14 cellular contexts compared by ENCODE assay signal in the genomic region with DNA sequence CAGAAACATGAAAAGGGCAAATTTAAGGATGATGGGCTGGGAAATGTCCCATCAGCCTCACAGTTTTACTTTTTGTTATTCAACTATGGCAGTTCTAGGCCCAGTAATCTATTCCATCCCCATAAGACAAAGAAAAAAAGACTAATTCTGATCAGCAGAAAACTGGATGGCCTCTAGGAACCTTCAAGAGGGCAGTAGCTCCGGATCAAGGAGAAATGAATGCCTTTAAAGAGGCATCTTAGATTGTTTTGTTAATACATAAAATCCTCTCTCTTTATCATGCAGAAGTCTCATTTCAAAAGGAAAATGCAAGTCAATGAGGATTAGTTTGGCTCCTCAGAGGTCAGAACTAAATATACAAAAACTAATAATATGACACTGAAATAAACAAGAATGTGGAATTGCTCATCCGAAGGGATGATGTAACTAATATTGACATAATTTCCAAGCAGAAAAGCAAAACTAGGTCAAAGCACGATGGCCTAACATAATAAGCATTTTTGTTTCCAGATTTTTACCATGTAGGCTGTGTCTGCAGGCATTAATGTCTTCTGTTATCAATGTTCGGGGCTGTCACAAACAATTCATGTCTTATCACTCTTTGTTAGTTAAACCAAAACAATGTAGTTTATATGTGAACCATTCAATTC. TPM values are rescaled to one million over a fixed set of nuclear protein-coding genes. Genes with fewer than 3 reads are reported as not detected.
DNase-seq lines count a peak whose midpoint lies in the region; ATAC-seq and TF ChIP-seq lines count a peak whose summit lies in the region.
"Had no signal": no experiment of that assay in that cellular context is flagged by ENCODE, and none has a peak within 500 bp of the region (broad histone marks: within the 10 kb centered on the region; RNA-seq: fewer than 3 reads in every experiment).

No MANE protein-coding gene starts in this region.

- H4K20me1 ChIP-seq in smooth muscle cell (ENCODE audit: low read depth), result no peaks in the 10 kb centered on the region

- peaks cover 14% of the 10 kb centered on the region for H3K4me1 ChIP-seq in smooth muscle cell (ENCODE audit: low read depth)

- no peaks in the 10 kb centered on the region for H3K9me3 Mint-ChIP-seq in HFFc6
- H3K9me3 Mint-ChIP-seq in brain, result peaks cover 0 to 4% (median 0%) of the 10 kb centered on the region in 5 experiments
- H3K9me3 Mint-ChIP-seq: central memory CD8-positive, alpha-beta T cell had no signal

- H3K36me3 ChIP-seq in smooth muscle cell (ENCODE audit: low read depth), result no peaks in the 10 kb centered on the region

- no peaks in the 10 kb centered on the region for H3F3A ChIP-seq in smooth muscle cell (ENCODE audit: low read depth)

- TF ChIP-seq CTCF in HFFc6 (IDR thresholded peaks at IDR 0.05) (no peak), brain (conservative IDR thresholded peaks at IDR 0.05) (no peak), smooth muscle cell (IDR thresholded peaks at IDR 0.05; ENCODE audit: borderline replicate concordance, insufficient read depth, poor library complexity, severe bottlenecking) (no peak)

- H3K4me3 ChIP-seq in smooth muscle cell, result no peak overlapping the region

- H3K27ac ChIP-seq in smooth muscle cell (ENCODE audit: low read depth), result peak overlapping the region; percentile 69
- H3K27ac ChIP-seq: KMS-11 had no signal

- peak overlapping the region; percentile 77 for H3K4me3 Mint-ChIP-seq in HFFc6
- peak overlapping the region; percentile 34 to 78 (median 48) for H3K4me3 Mint-ChIP-seq in brain
- H3K4me3 Mint-ChIP-seq: CD14-positive monocyte; central memory CD8-positive, alpha-beta T cell had no signal

- H3K4me1 Mint-ChIP-seq in HFFc6 (ENCODE audit: low read depth) (peaks cover 71% of the 10 kb centered on the region), brain (peaks cover 65% of the 10 kb centered on the region)
- H3K4me1 Mint-ChIP-seq: CD14-positive monocyte; central memory CD8-positive, alpha-beta T cell had no signal

- H3K4me2 ChIP-seq in smooth muscle cell, result peak overlapping the region; percentile 62
- H3K4me2 ChIP-seq: KMS-11 had no signal

- no peak for ATAC-seq in HG02763 (IDR thresholded peaks at IDR 0.05; ENCODE audit: unreplicated experiment)
- no peak for ATAC-seq in HG02840 (IDR thresholded peaks at IDR 0.05; ENCODE audit: low FRiP score, unreplicated experiment)
- ATAC-seq: Right ventricle myocardium inferior had no signal

- peaks cover 46% of the 10 kb centered on the region for H3K79me2 ChIP-seq in smooth muscle cell (ENCODE audit: low read depth)

- no peak overlapping the region for H2AFZ ChIP-seq in smooth muscle cell (ENCODE audit: low read depth)

- H3K9me3 ChIP-seq in smooth muscle cell (replicated peaks; ENCODE audit: low read depth), result no peaks in the 10 kb centered on the region

- H3K27me3 Mint-ChIP-seq in HFFc6 (ENCODE audit: insufficient read depth), result no peaks in the 10 kb centered on the region; the same call in 1 of the 2 replicates
- H3K27me3 Mint-ChIP-seq in brain, result no peaks in the 10 kb centered on the region

- 27% methylated on average over 4 of the region's 4 CpGs for WGBS in smooth muscle cell (ENCODE audit: low lambda C conversion rate)

- peak overlapping the region; percentile 83 for H3K27ac Mint-ChIP-seq in HFFc6
- H3K27ac Mint-ChIP-seq in brain, result peak overlapping the region; percentile 11 to 85 (median 61)
- H3K27ac Mint-ChIP-seq: CD14-positive monocyte had no signal

- DNase-seq in HFFc6 (no peak), iris pigment epithelial cell (ENCODE audit: low read depth) (peak; percentile 79), smooth muscle cell (lab: John Stamatoyannopoulos, UW; ENCODE audit: unreplicated experiment) (no peak), cerebellum (ENCODE audit: low spot score) (no peak)
- DNase-seq: activated naive CD4-positive, alpha-beta T cell treated with Interleukin-2 at 50 U/mL for 16 hours; NCI-H1694; stimulated activated CD4-positive, alpha-beta T cell treated with anti-CD3 and anti-CD28 coated beads, Interleukin-2, amount 100 ng/mL, for 48 hours had no signal

- H3K36me3 Mint-ChIP-seq in HFFc6 (ENCODE audit: low read depth) (no peaks in the 10 kb centered on the region; the same call in 1 of the 2 replicates), brain (peaks cover 7% of the 10 kb centered on the region)
- H3K36me3 Mint-ChIP-seq: CD14-positive monocyte had no signal

- H3K27me3 ChIP-seq in smooth muscle cell (ENCODE audit: low read depth), result no peaks in the 10 kb centered on the region

- H3K9ac ChIP-seq in smooth muscle cell (ENCODE audit: low read depth), result peak overlapping the region; percentile 28
- H3K9ac ChIP-seq: KMS-11 had no signal

RNA-seq across cellular contexts. Expression of gene MID1, which starts 8.8 kb away (rescaled TPM):
- total RNA-seq in HFFc6 (2021; fragmentation: NEBNext Ultra II Directional; extraction: Animal tissue kit (Norgen Biotek cat#: 25700)), result 10 to 100 TPM; 17.9 to 21.8 (median 18.6) TPM
- polyA plus RNA-seq in brain (ENCODE audit: insufficient read depth, low read depth, low replicate concordance) (7.4 TPM), smooth muscle cell (22.6 and 46.6 TPM in 2 replicates)
- total RNA-seq in smooth muscle cell (41.1 and 45.2 TPM in 2 replicates), cerebellum (35.3 TPM)
